1 cellular context compared by ENCODE assay signal in the genomic region with DNA sequence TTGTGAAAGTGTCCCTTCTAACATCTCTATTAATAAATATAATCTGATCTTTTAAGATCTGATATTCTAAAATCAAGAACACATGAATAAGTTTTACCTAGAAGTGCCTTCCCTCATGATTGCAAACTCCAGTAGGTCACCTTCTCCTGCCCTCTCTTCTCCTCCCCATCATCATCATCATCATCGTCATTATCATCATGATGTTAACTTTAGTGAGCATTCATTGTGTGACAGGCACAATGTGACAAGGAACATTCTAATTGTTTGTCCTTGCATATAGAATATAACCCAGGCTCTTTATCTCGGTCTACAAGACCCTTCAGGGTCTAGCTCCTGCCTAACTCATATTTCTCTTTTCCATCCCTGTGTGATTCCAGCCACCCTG.
TF ChIP-seq lines count a peak whose summit lies in the region.

No MANE protein-coding gene starts in this region.

TF ChIP-seq in HepG2, 621 proteins besides CTCF, POLR2A, EP300 and RAD21:
- TF ChIP-seq SIX1 (CRISPR knock-in tag; IDR thresholded peaks at IDR 0.05; ENCODE audit: borderline replicate concordance), result no peak
- peak; percentile 63 for TF ChIP-seq CREB1 (IDR thresholded peaks at IDR 0.05)
- no peak for TF ChIP-seq CREB1 (CRISPR knock-in tag; IDR thresholded peaks at IDR 0.05)
- no peak for TF ChIP-seq ZGPAT (CRISPR knock-in tag; IDR thresholded peaks at IDR 0.05)
- TF ChIP-seq MBD4 (IDR thresholded peaks at IDR 0.05; ENCODE audit: borderline replicate concordance, low read length), result no peak
